14 cellular contexts compared by ENCODE assay signal in the genomic region with DNA sequence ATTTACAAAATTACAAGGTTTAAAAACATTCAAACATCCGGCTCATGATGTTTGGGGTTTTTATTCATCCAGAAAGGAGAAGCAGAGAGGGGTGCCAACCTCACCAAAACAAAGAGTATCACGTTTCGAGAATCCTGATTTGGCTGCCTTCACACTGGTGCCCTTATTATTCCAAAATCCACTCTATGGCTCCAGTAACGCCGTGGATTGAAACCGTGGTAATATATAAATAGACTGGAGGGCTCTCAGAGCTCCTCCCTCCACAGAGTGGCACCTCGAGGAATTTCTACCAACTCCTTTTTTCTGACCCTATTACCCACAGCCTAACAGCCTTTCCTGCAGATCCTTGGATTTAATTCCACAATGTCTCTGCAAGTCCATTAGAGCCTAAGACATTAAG.
DNase-seq lines count a peak whose midpoint lies in the region; ATAC-seq and TF ChIP-seq lines count a peak whose summit lies in the region.
"Had no signal": no experiment of that assay in that cellular context is flagged by ENCODE, and none has a peak within 500 bp of the region (broad histone marks: within the 10 kb centered on the region; RNA-seq: fewer than 3 reads in every experiment).

No MANE protein-coding gene starts in this region.

- TF ChIP-seq POLR2A in erythroblast (IDR thresholded peaks at IDR 0.05; ENCODE audit: low read length) = no peak

- H3K4me3 ChIP-seq in left lung (no peak overlapping the region), colonic mucosa (no peak overlapping the region)

- no peak overlapping the region for H3K9ac ChIP-seq in colonic mucosa (ENCODE audit: low read depth in 2 of 2, low read length in 2 of 2)

- no peaks in the 10 kb centered on the region for H3K27me3 ChIP-seq in left lung
- no peaks in the 10 kb centered on the region for H3K27me3 ChIP-seq in colonic mucosa
- H3K27me3 ChIP-seq: brain microvascular endothelial cell, neutrophil had no signal

- in situ Hi-C loops in GM13976 (cut with MboI; ENCODE audit: low sequenced_read_pairs, unreplicated experiment) = loop anchor here (25.0 kb wide), 1 partner anchor 755 kb away; no protein-coding TSS in a partner anchor

- TF ChIP-seq CTCF in left lung (IDR thresholded peaks at IDR 0.05) (no peak), GM13976 (IDR thresholded peaks at IDR 0.05; ENCODE audit: borderline replicate concordance, control extremely low read depth, extremely low read depth, insufficient read depth, missing control alignments) (no peak), colonic mucosa (IDR thresholded peaks at IDR 0.05) (no peak)

- H3K9me3 ChIP-seq in left lung = no peaks in the 10 kb centered on the region
- H3K9me3 ChIP-seq in colonic mucosa = no peaks in the 10 kb centered on the region
- H3K9me3 ChIP-seq: neutrophil had no signal

- H3K27ac ChIP-seq in left lung = peak overlapping the region in 1 of 2 donors; percentile 61
- no peak overlapping the region for H3K27ac ChIP-seq in colonic mucosa
- H3K27ac ChIP-seq: brain microvascular endothelial cell, neutrophil had no signal

- peaks cover 0 to 10% of the 10 kb centered on the region in 2 donors for H3K4me1 ChIP-seq in left lung
- no peaks in the 10 kb centered on the region for H3K4me1 ChIP-seq in colonic mucosa

- no peak for DNase-seq in Right ventricle myocardium inferior (ENCODE audit: missing footprints)
- DNase-seq in cardiac septum (ENCODE audit: low spot score) = no peak
- peak; percentile 30 for DNase-seq in SHP77 treated with DMSO at 0.1 percent for 48 hours (lab: John Stamatoyannopoulos, UW)
- no peak for DNase-seq in left lung
- DNase-seq in GM13976 (ENCODE audit: low spot score) = no peak
- no peak for DNase-seq in erythroblast (lab: John Stamatoyannopoulos, UW)
- DNase-seq in colonic mucosa = no peak
- DNase-seq: brain microvascular endothelial cell; KBM-7; NCI-H510A; stimulated activated CD4-positive, alpha-beta T cell treated with anti-CD3 and anti-CD28 coated beads, Interleukin-15, amount 100 ng/mL, for 24 hours; trophoblast cell had no signal

- ATAC-seq in Right ventricle myocardium inferior = peak; percentile 17
- peak; percentile 65 for ATAC-seq in left lung
- ATAC-seq in SK-N-SH treated with all-trans-retinoic acid at 6 μM for 48 hours = no peak

- intact Hi-C loops in Right ventricle myocardium inferior (cut with DNase I) = loop anchor here (5.0 to 10.0 kb wide), 4 partner anchors 235 to 510 kb away; no protein-coding TSS in a partner anchor
- intact Hi-C loops in cardiac septum (cut with DNase I) = loop anchor here (2.0 kb wide), 2 partner anchors 381 to 511 kb away; partner anchors contain the start of gene MEOX2
- intact Hi-C loops in left lung (cut with DNase I) = no loop called here
- intact Hi-C loops in colonic mucosa (cut with DNase I) = loop anchor here (10.0 kb wide), 1 partner anchor 503 kb away; the partner anchor contains the start of gene AGMO

- no peaks in the 10 kb centered on the region for H3K36me3 ChIP-seq in left lung
- H3K36me3 ChIP-seq in colonic mucosa = no peaks in the 10 kb centered on the region
- H3K36me3 ChIP-seq: brain microvascular endothelial cell, neutrophil had no signal

TF ChIP-seq in SK-N-SH treated with all-trans-retinoic acid at 6 μM for 48 hours, 23 proteins besides CTCF, POLR2A, EP300 and RAD21:
- TF ChIP-seq ESRRG (CRISPR knock-in tag; IDR thresholded peaks at IDR 0.05) (no peak), BACH2 (CRISPR knock-in tag; IDR thresholded peaks at IDR 0.05; ENCODE audit: borderline replicate concordance) (no peak), SNAI2 (CRISPR knock-in tag; IDR thresholded peaks at IDR 0.05) (no peak), TCF4 (CRISPR knock-in tag; IDR thresholded peaks at IDR 0.05; ENCODE audit: borderline replicate concordance) (no peak), ARNTL (CRISPR knock-in tag; IDR thresholded peaks at IDR 0.05; ENCODE audit: borderline replicate concordance, low read depth) (no peak), ZNF565 (CRISPR knock-in tag; conservative IDR thresholded peaks at IDR 0.05; ENCODE audit: low read depth) (no peak), TOX (CRISPR knock-in tag; IDR thresholded peaks at IDR 0.05; ENCODE audit: borderline replicate concordance) (no peak), ZC3H10 (CRISPR knock-in tag; IDR thresholded peaks at IDR 0.05) (no peak), CSDC2 (CRISPR knock-in tag; IDR thresholded peaks at IDR 0.05) (no peak), GLIS3 (CRISPR knock-in tag; IDR thresholded peaks at IDR 0.05) (no peak), ZNF70 (CRISPR knock-in tag; IDR thresholded peaks at IDR 0.05) (no peak), ZFP30 (CRISPR knock-in tag; IDR thresholded peaks at IDR 0.05) (no peak), PATZ1 (CRISPR knock-in tag; IDR thresholded peaks at IDR 0.05; ENCODE audit: borderline replicate concordance) (no peak), ZNF8 (CRISPR knock-in tag; IDR thresholded peaks at IDR 0.05) (no peak), ISL1 (CRISPR knock-in tag; IDR thresholded peaks at IDR 0.05) (no peak), POU6F1 (CRISPR knock-in tag; IDR thresholded peaks at IDR 0.05; ENCODE audit: borderline replicate concordance, low read depth) (no peak), ZFP3 (CRISPR knock-in tag; IDR thresholded peaks at IDR 0.05) (no peak), PPARA (CRISPR knock-in tag; IDR thresholded peaks at IDR 0.05; ENCODE audit: borderline replicate concordance) (no peak)
- TF ChIP-seq, protein P1, sequence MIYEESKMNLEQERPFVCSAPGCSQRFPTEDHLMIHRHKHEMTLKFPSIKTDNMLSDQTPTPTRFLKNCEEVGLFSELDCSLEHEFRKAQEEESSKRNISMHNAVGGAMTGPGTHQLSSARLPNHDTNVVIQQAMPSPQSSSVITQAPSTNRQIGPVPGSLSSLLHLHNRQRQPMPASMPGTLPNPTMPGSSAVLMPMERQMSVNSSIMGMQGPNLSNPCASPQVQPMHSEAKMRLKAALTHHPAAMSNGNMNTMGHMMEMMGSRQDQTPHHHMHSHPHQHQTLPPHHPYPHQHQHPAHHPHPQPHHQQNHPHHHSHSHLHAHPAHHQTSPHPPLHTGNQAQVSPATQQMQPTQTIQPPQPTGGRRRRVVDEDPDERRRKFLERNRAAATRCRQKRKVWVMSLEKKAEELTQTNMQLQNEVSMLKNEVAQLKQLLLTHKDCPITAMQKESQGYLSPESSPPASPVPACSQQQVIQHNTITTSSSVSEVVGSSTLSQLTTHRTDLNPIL (CRISPR knock-in tag; IDR thresholded peaks at IDR 0.05; ENCODE audit: low read depth) = no peak
- TF ChIP-seq, protein P2, sequence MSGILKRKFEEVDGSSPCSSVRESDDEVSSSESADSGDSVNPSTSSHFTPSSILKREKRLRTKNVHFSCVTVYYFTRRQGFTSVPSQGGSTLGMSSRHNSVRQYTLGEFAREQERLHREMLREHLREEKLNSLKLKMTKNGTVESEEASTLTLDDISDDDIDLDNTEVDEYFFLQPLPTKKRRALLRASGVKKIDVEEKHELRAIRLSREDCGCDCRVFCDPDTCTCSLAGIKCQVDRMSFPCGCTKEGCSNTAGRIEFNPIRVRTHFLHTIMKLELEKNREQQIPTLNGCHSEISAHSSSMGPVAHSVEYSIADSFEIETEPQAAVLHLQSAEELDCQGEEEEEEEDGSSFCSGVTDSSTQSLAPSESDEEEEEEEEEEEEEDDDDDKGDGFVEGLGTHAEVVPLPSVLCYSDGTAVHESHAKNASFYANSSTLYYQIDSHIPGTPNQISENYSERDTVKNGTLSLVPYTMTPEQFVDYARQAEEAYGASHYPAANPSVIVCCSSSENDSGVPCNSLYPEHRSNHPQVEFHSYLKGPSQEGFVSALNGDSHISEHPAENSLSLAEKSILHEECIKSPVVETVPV (CRISPR knock-in tag; IDR thresholded peaks at IDR 0.05) = no peak
TF ChIP-seq in SK-N-SH treated with all-trans-retinoic acid at 6 μM for 48 hours: peak in this region for 0.

Comparison
In these comparisons a context has a peak if more than half of its experiments do, and no peak if none do; other contexts are left out.
1. intact Hi-C loops: an anchor here in Right ventricle myocardium inferior (5.0 to 10.0 kb wide), cardiac septum (2.0 kb wide) and colonic mucosa (10.0 kb wide); none called in left lung.